In the genomic region with DNA sequence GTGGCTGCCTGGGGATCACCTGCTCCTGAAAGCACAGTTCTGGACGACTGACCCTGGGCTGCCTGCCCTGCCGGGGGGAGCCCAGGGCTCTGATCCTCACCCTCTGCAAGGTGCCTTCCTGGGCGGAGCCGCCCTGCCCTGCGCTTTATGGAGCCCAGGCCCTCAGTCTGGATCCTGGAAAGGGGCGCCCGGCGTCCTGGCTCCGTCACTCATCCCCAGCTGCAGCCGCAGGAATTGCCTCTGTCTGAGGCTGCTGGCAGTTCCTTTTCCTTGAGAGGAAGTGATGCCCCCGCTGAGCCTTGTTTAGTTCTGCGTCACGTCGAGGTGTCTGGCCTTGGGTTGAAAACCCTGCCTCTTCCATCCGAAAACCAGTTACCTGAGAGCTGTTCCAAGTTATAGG, we compare ENCODE assay signal across 16 cellular contexts. TPM values are rescaled to one million over a fixed set of nuclear protein-coding genes. Genes with fewer than 3 reads are reported as not detected.
DNase-seq lines count a peak whose midpoint lies in the region; ATAC-seq, FAIRE-seq and TF ChIP-seq lines count a peak whose summit lies in the region.
"Had no signal": no experiment of that assay in that cellular context is flagged by ENCODE, and none has a peak within 500 bp of the region (broad histone marks: within the 10 kb centered on the region; RNA-seq: fewer than 3 reads in every experiment).

No MANE protein-coding gene starts in this region.

- H3K9me3 ChIP-seq in IMR-90 (ENCODE audit: control insufficient read depth, insufficient read depth, low read length) (no peaks in the 10 kb centered on the region), mesenchymal stem cell (ENCODE audit: control insufficient read depth, low read length) (no peaks in the 10 kb centered on the region), tibial nerve (no peaks in the 10 kb centered on the region)
- H3K9me3 ChIP-seq: neutrophil had no signal

- H3K27me3 ChIP-seq in IMR-90 (ENCODE audit: control insufficient read depth, insufficient read depth, low read length) (no peaks in the 10 kb centered on the region), mesenchymal stem cell (ENCODE audit: control insufficient read depth in 1 of 2, insufficient read depth in 1 of 2, low read length in 2 of 2) (no peaks in the 10 kb centered on the region), tibial nerve (no peaks in the 10 kb centered on the region)
- H3K27me3 ChIP-seq: neutrophil had no signal

- CTCF ChIA-PET in IMR-90 (lab: Yijun Ruan, JAX), result no interaction called here

- H3K27ac ChIP-seq in IMR-90 (ENCODE audit: insufficient read depth, low read length) (peak overlapping the region; percentile 3; the same call in 1 of the 2 replicates), coronary artery (peak overlapping the region; percentile 99 to 100), mesenchymal stem cell (ENCODE audit: low read length, poor library complexity, severe bottlenecking) (no peak overlapping the region), tibial nerve (peak overlapping the region; percentile 90 to 100 (median 100))
- H3K27ac ChIP-seq: neutrophil had no signal

- H4K5ac ChIP-seq in IMR-90 (ENCODE audit: low read depth, low read length), result no peak overlapping the region

- dilution Hi-C loops in IMR-90 (cut with HindIII; ENCODE audit: low sequenced_read_pairs, unreplicated experiment), result no loop called here

- H4K91ac ChIP-seq in IMR-90 (ENCODE audit: insufficient read depth, low read depth, low read length) (0 out of 2 replicates have a peak overlapping the region, but pooled peaks have one; percentile 4), mesenchymal stem cell (ENCODE audit: low read length) (no peak overlapping the region)

- H3K4ac ChIP-seq in IMR-90 (ENCODE audit: low read depth, low read length) (peak overlapping the region; percentile 37; the same call in 1 of the 2 replicates), mesenchymal stem cell (ENCODE audit: low read depth in 1 of 2, low read length in 2 of 2) (peak overlapping the region in 1 of 2 experiments; percentile 45)

- peaks cover 13% of the 10 kb centered on the region for H3K9me1 ChIP-seq in IMR-90 (ENCODE audit: insufficient read depth, low read length)

- H4K8ac ChIP-seq in IMR-90 (ENCODE audit: low read depth in 2 of 2, low read length in 2 of 2) (no peak overlapping the region; a peak in 1 of 4 replicates), mesenchymal stem cell (ENCODE audit: low read length) (no peak overlapping the region)

- no peak overlapping the region for H3K9ac ChIP-seq in IMR-90 (ENCODE audit: low read depth, low read length)
- H3K9ac ChIP-seq in mesenchymal stem cell (ENCODE audit: low read length), result no peak overlapping the region

- H3K36me3 ChIP-seq in IMR-90 (ENCODE audit: control insufficient read depth, insufficient read depth, low read length), result peaks cover 15% of the 10 kb centered on the region
- peaks cover 13 to 25% of the 10 kb centered on the region in 2 experiments for H3K36me3 ChIP-seq in mesenchymal stem cell (ENCODE audit: control insufficient read depth in 1 of 2, insufficient read depth in 2 of 2, low read depth in 1 of 2, low read length in 2 of 2)
- peaks cover 0 to 22% (median 0%) of the 10 kb centered on the region in 3 donors for H3K36me3 ChIP-seq in tibial nerve

- H3K4me2 ChIP-seq in IMR-90 (ENCODE audit: low read depth, low read length) (no peak overlapping the region), mesenchymal stem cell (ENCODE audit: low read length, poor library complexity, severe bottlenecking) (no peak overlapping the region)

- TF ChIP-seq POLR2A in IMR-90 (IDR thresholded peaks at IDR 0.05; ENCODE audit: low read depth, low read length) (no peak), tibial nerve (IDR thresholded peaks at IDR 0.05) (no peak), GM12892 (IDR thresholded peaks at IDR 0.05; ENCODE audit: low read depth, low read length) (no peak)

- no peak overlapping the region for H2AK9ac ChIP-seq in IMR-90 (replicated peaks; ENCODE audit: low read depth, low read length, poor library complexity)

- no peak overlapping the region for H3K56ac ChIP-seq in IMR-90 (ENCODE audit: extremely low read depth, insufficient read depth, low read length)

- peaks cover 0 to 61% of the 10 kb centered on the region in 2 experiments; a peak in 3 of 4 replicates for H3K79me1 ChIP-seq in IMR-90 (ENCODE audit: low read depth in 1 of 2, low read length in 2 of 2)
- peaks cover 18% of the 10 kb centered on the region for H3K79me1 ChIP-seq in mesenchymal stem cell (replicated peaks; ENCODE audit: low read length, poor library complexity, severe bottlenecking)

- no peak overlapping the region for H2BK12ac ChIP-seq in mesenchymal stem cell (ENCODE audit: low read length in 2 of 2)

- H3K14ac ChIP-seq in IMR-90 (replicated peaks; ENCODE audit: low read depth, low read length) (no peak overlapping the region), mesenchymal stem cell (ENCODE audit: low read length in 2 of 2) (no peak overlapping the region)

- H3K4me3 ChIP-seq in IMR-90 (ENCODE audit: insufficient read depth, low read depth, low read length), result no peak overlapping the region
- H3K4me3 ChIP-seq in coronary artery, result peak overlapping the region; percentile 89
- no peak overlapping the region for H3K4me3 ChIP-seq in mesenchymal stem cell (ENCODE audit: insufficient read depth in 1 of 2, low read depth in 1 of 2, low read length in 2 of 2)
- no peak overlapping the region for H3K4me3 ChIP-seq in tibial nerve

- H2BK15ac ChIP-seq in IMR-90 (ENCODE audit: low read depth, low read length), result no peak overlapping the region
- peak overlapping the region; percentile 76 for H2BK15ac ChIP-seq in mesenchymal stem cell (ENCODE audit: low read depth, poor library complexity, severe bottlenecking)

- intact Hi-C loops in IMR-90 (cut with micrococcal nuclease), result loop anchor here (2.0 to 5.0 kb wide), 2 partner anchors 33 to 35 kb away; partner anchors contain the start of genes INTS1 and PSMG3

- H3K18ac ChIP-seq in IMR-90 (ENCODE audit: low read depth, low read length) (no peak overlapping the region), mesenchymal stem cell (ENCODE audit: low read depth in 1 of 2, low read length in 2 of 2) (peak overlapping the region in 1 of 2 experiments; percentile 26)

- H2AFZ ChIP-seq in IMR-90 (replicated peaks; ENCODE audit: low read length, poor library complexity), result no peak overlapping the region
- no peak overlapping the region for H2AFZ ChIP-seq in mesenchymal stem cell (ENCODE audit: low read depth, low read length)

- DNase-seq in IMR-90 (no peak), coronary artery (ENCODE audit: low spot score) (no peak), mesenchymal stem cell (peak; percentile 39), tibial nerve (ENCODE audit: low spot score in 2 of 2) (no peak), GM12892 (ENCODE audit: insufficient read length) (no peak), iPS-NIHi7 (ENCODE audit: extremely low spot score) (no peak)
- DNase-seq: activated naive CD4-positive, alpha-beta T cell treated with anti-CD3 and anti-CD28 coated beads, Interleukin-2, amount 10 ng/mL, durations not matched to agents 7 days and 5 days; cortex of kidney; left colon; NCI-H2227 treated with DMSO at 0.1 percent for 48 hours; stimulated activated CD4-positive, alpha-beta T cell treated with anti-CD3 and anti-CD28 coated beads, Interleukin-2, amount 100 ng/mL, for 24 hours; stimulated activated naive CD4-positive, alpha-beta T cell treated with Interleukin-2 at 50 U/mL for 16 hours; T1000 had no signal

- POLR2A ChIA-PET in IMR-90 (lab: Charles Lee; ENCODE audit: unreplicated experiment), result no interaction called here

- H2AK5ac ChIP-seq in IMR-90 (ENCODE audit: low read depth, low read length), result peak overlapping the region; percentile 45; the same call in 1 of the 2 replicates
- H2AK5ac ChIP-seq in mesenchymal stem cell (ENCODE audit: low read length, severe bottlenecking), result peak overlapping the region; percentile 2

- peaks cover 46% of the 10 kb centered on the region for H4K20me1 ChIP-seq in IMR-90 (ENCODE audit: insufficient read depth, low read length)

- ATAC-seq in IMR-90 (ENCODE audit: low read depth) (no peak), HG03571 (IDR thresholded peaks at IDR 0.05; ENCODE audit: unreplicated experiment) (no peak)
- ATAC-seq: left colon had no signal

- no peak overlapping the region for H2BK5ac ChIP-seq in IMR-90 (ENCODE audit: low read depth, low read length, poor library complexity, severe bottlenecking)
- H2BK5ac ChIP-seq in mesenchymal stem cell (ENCODE audit: low read depth, low read length, poor library complexity, severe bottlenecking), result no peak overlapping the region

- no peak for TF ChIP-seq EP300 in tibial nerve (IDR thresholded peaks at IDR 0.05)

- H2BK120ac ChIP-seq in IMR-90 (ENCODE audit: low read depth, low read length) (peak overlapping the region; percentile 94; the same call in 1 of the 2 replicates), mesenchymal stem cell (ENCODE audit: low read depth, low read length) (peak overlapping the region; percentile 68)

- FAIRE-seq in GM12892 (lab: Jason Lieb, UNC), result no peak
- FAIRE-seq: D721Med had no signal

- WGBS in IMR-90 (ENCODE audit: extremely low coverage in 2 of 2, insufficient read length in 1 of 2), 2 experiments, result 90% methylated on average over 13 of the region's 15 CpGs; no CpG with 5 or more reads in 1 of the 2 experiments
- 71% methylated on average over 15 of the region's 15 CpGs for WGBS in mesenchymal stem cell
- WGBS in tibial nerve, 2 donors, result 93% methylated on average over 14 to 15 of the region's 15 CpGs

- TF ChIP-seq RAD21 in IMR-90 (IDR thresholded peaks at IDR 0.05; ENCODE audit: low read length), result no peak

- H3K23ac ChIP-seq in IMR-90 (ENCODE audit: low read depth, low read length) (no peak overlapping the region), mesenchymal stem cell (ENCODE audit: low read length in 2 of 2) (no peak overlapping the region)

- TF ChIP-seq CTCF in IMR-90 (conservative IDR thresholded peaks at IDR 0.05; ENCODE audit: low read depth, low read length), result no peak
- TF ChIP-seq CTCF in coronary artery (IDR thresholded peaks at IDR 0.05), result no peak
- no peak for TF ChIP-seq CTCF in tibial nerve (IDR thresholded peaks at IDR 0.05)

- peak overlapping the region; percentile 29; the same call in 1 of the 2 replicates for H2BK20ac ChIP-seq in IMR-90 (ENCODE audit: low read depth, low read length)

- in situ Hi-C loops in IMR-90 (cut with MboI; ENCODE audit: low sequenced_read_pairs), result no loop called here

- BruUV-seq in IMR-90 (replicated peaks; lab: Mats Ljungman, UMichigan), result no TSS peak

- H3K4me1 ChIP-seq in IMR-90 (ENCODE audit: control insufficient read depth, insufficient read depth, low read length) (peaks cover 41% of the 10 kb centered on the region), mesenchymal stem cell (ENCODE audit: control insufficient read depth, insufficient read depth, low read depth, low read length) (peaks cover 81% of the 10 kb centered on the region), tibial nerve (peaks cover 0 to 69% (median 46%) of the 10 kb centered on the region in 4 donors)

RNA-seq across cellular contexts. Expression of gene MAFK, which starts 5.2 kb away (rescaled TPM):
- 16.4 and 19.2 TPM in 2 replicates for total RNA-seq in IMR-90 (2012; rRNA removed)
- 27.1 and 27.9 TPM in 2 replicates for polyA plus RNA-seq in IMR-90 (2012; rRNA removed)
- 9.3 and 16.3 TPM in 2 replicates for polyA plus RNA-seq in IMR-90 (2012; cell fraction: cytosol; rRNA removed)
- polyA plus RNA-seq in IMR-90 (2012; cell fraction: nucleus; rRNA removed; ENCODE audit: low replicate concordance), result 216 and 262 TPM in 2 replicates
- polyA plus RNA-seq in mesenchymal stem cell (2013, experiment 1 of 2), result 12.8 TPM
- 12.8 TPM for polyA plus RNA-seq in mesenchymal stem cell (2013, experiment 2 of 2)
- total RNA-seq in tibial nerve, result 100 to 1,000 TPM in 2 of 4 donors, 10 to 100 TPM in 2; 41.3 to 117 (median 74.5) TPM
- polyA plus RNA-seq in GM12892 (2012; ENCODE audit: missing spikeins), result 2.2 TPM

RNA-seq across cellular contexts. Expression of gene TMEM184A, which starts 20.3 kb away (rescaled TPM):
- total RNA-seq in IMR-90 (2012; rRNA removed) (0.28 and 0.36 TPM in 2 replicates), tibial nerve (1 to 10 TPM in 1 of 4 donors, under 1 TPM in 1, not detected in 2; 0.66 to 2.5 TPM)
- 1.9 TPM in 2 replicates for polyA plus RNA-seq in IMR-90 (2012; rRNA removed)
- polyA plus RNA-seq in IMR-90 (2012; cell fraction: cytosol; rRNA removed), result 0.74 and 1.2 TPM in 2 replicates
- polyA plus RNA-seq in IMR-90 (2012; cell fraction: nucleus; rRNA removed; ENCODE audit: low replicate concordance), result 4.1 and 11.5 TPM in 2 replicates
- 0.39 TPM for polyA plus RNA-seq in mesenchymal stem cell (2013, experiment 1 of 2)
- 0.45 TPM for polyA plus RNA-seq in mesenchymal stem cell (2013, experiment 2 of 2)
- polyA plus RNA-seq in GM12892 (2012; ENCODE audit: missing spikeins), result 0.13 TPM

RNA-seq across cellular contexts. Expression of gene INTS1, which starts 31.5 kb away (rescaled TPM):
- 9.3 and 10.0 TPM in 2 replicates for total RNA-seq in IMR-90 (2012; rRNA removed)
- polyA plus RNA-seq in IMR-90 (2012; rRNA removed), result 40.1 and 47.1 TPM in 2 replicates
- 32.2 and 35.8 TPM in 2 replicates for polyA plus RNA-seq in IMR-90 (2012; cell fraction: cytosol; rRNA removed)
- polyA plus RNA-seq in IMR-90 (2012; cell fraction: nucleus; rRNA removed; ENCODE audit: low replicate concordance), result 80.3 and 296 TPM in 2 replicates
- polyA plus RNA-seq in mesenchymal stem cell (2013, experiment 1 of 2), result 23.4 TPM
- 22.7 TPM for polyA plus RNA-seq in mesenchymal stem cell (2013, experiment 2 of 2)
- total RNA-seq in tibial nerve, result 10 to 100 TPM; 45.7 to 81.6 (median 52.3) TPM
- 16.6 TPM for polyA plus RNA-seq in GM12892 (2012; ENCODE audit: missing spikeins)

RNA-seq across cellular contexts. Expression of gene PSMG3, which starts 34.1 kb away (rescaled TPM):
- total RNA-seq in IMR-90 (2012; rRNA removed) (30.6 and 37.3 TPM in 2 replicates), tibial nerve (10 to 100 TPM; 36.3 to 42.3 (median 39.5) TPM)
- 52.5 and 54.1 TPM in 2 replicates for polyA plus RNA-seq in IMR-90 (2012; rRNA removed)
- polyA plus RNA-seq in IMR-90 (2012; cell fraction: cytosol; rRNA removed), result 44.0 and 63.2 TPM in 2 replicates
- 74.3 and 81.9 TPM in 2 replicates for polyA plus RNA-seq in IMR-90 (2012; cell fraction: nucleus; rRNA removed; ENCODE audit: low replicate concordance)
- polyA plus RNA-seq in mesenchymal stem cell (2013, experiment 1 of 2), result 7.3 TPM
- polyA plus RNA-seq in mesenchymal stem cell (2013, experiment 2 of 2), result 8.7 TPM
- 51.5 TPM for polyA plus RNA-seq in GM12892 (2012; ENCODE audit: missing spikeins)
